ENCODE assay signal across 17 cellular contexts in the genomic region with DNA sequence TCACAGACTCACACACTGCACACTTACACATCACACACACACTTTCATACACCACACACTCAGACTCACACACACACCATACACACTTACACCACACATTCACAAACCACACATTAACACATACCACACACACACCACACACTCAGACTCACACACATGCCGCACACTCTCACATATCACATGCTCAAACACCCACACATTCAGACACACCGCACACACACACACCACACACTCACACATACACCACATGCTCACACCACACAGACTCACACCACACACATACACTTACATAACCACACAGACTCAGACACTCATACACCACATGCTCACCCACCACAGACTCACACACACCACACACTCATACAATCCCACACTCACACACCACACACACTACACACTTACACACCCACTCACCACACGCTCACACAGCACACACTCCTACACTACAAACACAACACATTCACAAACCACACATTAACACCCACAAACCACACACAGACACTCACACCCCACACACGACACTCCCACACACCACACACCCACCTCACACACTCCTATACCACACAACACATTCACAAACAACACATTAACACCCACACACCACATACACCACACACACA.
"Had no signal": no experiment of that assay in that cellular context is flagged by ENCODE, and none has a peak within 500 bp of the region (broad histone marks: within the 10 kb centered on the region; RNA-seq: fewer than 3 reads in every experiment).

No MANE protein-coding gene starts in this region.

- DNase-seq: activated CD4-positive, alpha-beta T cell treated with anti-CD3 and anti-CD28 coated beads, Interleukin-2, amount 10 ng/mL, durations not matched to agents 24 days and 14 days; activated CD4-positive, CD25-positive, alpha-beta regulatory T cell; activated CD8-positive, alpha-beta memory T cell treated with anti-CD3 and anti-CD28 coated beads, Interleukin-2, amount 50 U/mL, for 4 hours; activated CD8-positive, alpha-beta T cell treated with anti-CD3 and anti-CD28 coated beads, Interleukin-2, amount 10 ng/mL, durations not matched to agents 7 days and 5 days; activated gamma-delta T cell treated with Interleukin-2 at 50 U/mL for 16 hours; activated T-cell treated with anti-CD3 and anti-CD28 coated beads, Interleukin-2, amount 50 U/mL, for 72 hours; cortex of kidney; effector CD4-positive, alpha-beta T cell; foreskin keratinocyte; head of caudate nucleus; naive thymus-derived CD8-positive, alpha-beta T cell; nucleus accumbens; SW 1271 had no signal

- H3K4me1 ChIP-seq: foreskin keratinocyte had no signal

- H3K4me3 ChIP-seq: lung, right atrium auricular region, skin epidermis, thoracic aorta had no signal

- H3K27me3 ChIP-seq: right atrium auricular region had no signal

- H3K36me3 ChIP-seq: right atrium auricular region, thoracic aorta had no signal

- H3K9me3 ChIP-seq: right atrium auricular region, thoracic aorta had no signal

- H3K27ac ChIP-seq: foreskin keratinocyte, right atrium auricular region, skin epidermis, thoracic aorta had no signal
